ENCODE assay signal across 26 cellular contexts in the genomic region with DNA sequence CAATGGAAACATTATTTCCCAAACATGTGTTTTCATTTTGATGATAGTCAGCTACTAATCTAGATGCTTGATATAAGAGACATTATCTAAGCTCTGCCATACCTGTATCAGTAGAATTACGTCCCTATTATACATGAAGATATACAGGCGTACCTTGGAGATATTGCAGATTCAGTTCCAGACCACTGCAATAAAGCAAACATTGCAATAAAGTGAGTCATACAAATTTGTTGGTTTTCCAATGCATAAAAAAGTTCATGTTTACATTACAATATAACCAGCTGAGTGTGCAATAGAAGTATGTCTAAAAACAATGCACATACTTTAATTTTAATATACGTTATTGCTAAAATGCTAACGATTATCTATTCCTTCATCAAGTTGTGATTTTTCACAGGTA.
A peak's percentile ranks its signal among the peaks of the same experiment; 100 is the strongest.
DNase-seq lines count a peak whose midpoint lies in the region; ATAC-seq, FAIRE-seq and TF ChIP-seq lines count a peak whose summit lies in the region.
"Had no signal": no experiment of that assay in that cellular context is flagged by ENCODE, and none has a peak within 500 bp of the region (broad histone marks: within the 10 kb centered on the region; RNA-seq: fewer than 3 reads in every experiment).

No MANE protein-coding gene starts in this region.

- no peaks in the 10 kb centered on the region for H3K27me3 ChIP-seq in bronchial epithelial cell (ENCODE audit: control insufficient read depth, insufficient read depth, low read length)
- H3K27me3 ChIP-seq: SJCRH30 had no signal

- H3K4me3 ChIP-seq in bronchial epithelial cell (ENCODE audit: low read depth, low read length), result no peak overlapping the region
- H3K4me3 ChIP-seq: GM23338, HAP-1, SJCRH30 had no signal

- FAIRE-seq in bronchial epithelial cell (lab: Jason Lieb, UNC), result no peak
- FAIRE-seq: GM18507 had no signal

- no peak for TF ChIP-seq CTCF in bronchial epithelial cell (IDR thresholded peaks at IDR 0.05; ENCODE audit: insufficient read depth, low read length, severe bottlenecking)

- no peaks in the 10 kb centered on the region for H3K36me3 ChIP-seq in bronchial epithelial cell (ENCODE audit: control insufficient read depth, insufficient read depth, low read length)
- H3K36me3 ChIP-seq: HAP-1, SJCRH30 had no signal

- DNase-seq in DMS53 treated with DMSO at 0.1 percent for 48 hours (lab: John Stamatoyannopoulos, UW; ENCODE audit: unreplicated experiment) (peak; percentile 6), LoVo (ENCODE audit: low spot score) (peak; percentile 31), bronchial epithelial cell (ENCODE audit: low read depth) (peak; percentile 69), cerebellum (ENCODE audit: low spot score) (no peak), NCI-H2081 treated with DMSO at 0.1 percent for 48 hours (lab: John Stamatoyannopoulos, UW) (no peak)
- DNase-seq in activated CD4-positive, alpha-beta T cell treated with anti-CD3 and anti-CD28 coated beads, Interleukin-2, amount 50 U/mL, for 1 hour, result no peak
- DNase-seq: Caco-2; CD8-positive, alpha-beta T cell; DMS 273 treated with DMSO at 0.1 percent for 48 hours; DND-41; HFFc6; KG1; NCI-H1092; NCI-H1436; NCI-H187; NCI-H2171 treated with DMSO at 0.1 percent for 48 hours; NCI-H446; NCI-H524 treated with DMSO at 0.1 percent for 48 hours; NCI-H774; SJCRH30; T-helper 1 cell had no signal

- no peak for ATAC-seq in GM19351 (IDR thresholded peaks at IDR 0.05; ENCODE audit: unreplicated experiment)
- ATAC-seq: CD8-positive, alpha-beta T cell; GM23338; Right ventricle myocardium inferior had no signal

Comparison
In these comparisons a context has a peak if more than half of its experiments do, and no peak if none do; other contexts are left out.
1. DNase-seq: peak in DMS53 treated with DMSO at 0.1 percent for 48 hours (single experiment), LoVo (single experiment) and bronchial epithelial cell (single experiment); none in cerebellum (single experiment), activated CD4-positive, alpha-beta T cell treated with anti-CD3 and anti-CD28 coated beads, Interleukin-2, amount 50 U/mL, for 1 hour (single experiment) and NCI-H2081 treated with DMSO at 0.1 percent for 48 hours (single experiment).